Comparison of ENCODE assay signal across 19 cellular contexts in the genomic region with DNA sequence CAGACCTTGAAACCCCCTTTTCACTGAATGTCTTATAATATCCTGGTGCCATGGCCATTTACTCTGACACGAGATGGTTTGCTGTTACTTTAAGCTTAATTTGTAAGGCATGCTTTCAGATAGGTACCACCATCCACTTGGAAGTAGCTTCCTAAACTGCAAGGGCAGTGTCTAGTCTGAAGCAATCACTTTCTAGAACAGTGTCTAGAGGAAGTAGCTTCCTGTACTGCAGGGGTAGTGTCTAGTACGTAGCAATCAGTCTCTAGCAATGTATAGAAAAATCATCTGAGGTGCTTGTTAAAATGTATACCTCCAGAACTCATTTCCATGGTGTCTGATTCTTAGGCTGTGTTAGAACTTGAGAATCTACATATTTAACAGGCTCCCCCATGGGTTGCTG. TPM values are rescaled to one million over a fixed set of nuclear protein-coding genes. Genes with fewer than 3 reads are reported as not detected.
DNase-seq lines count a peak whose midpoint lies in the region; ATAC-seq and TF ChIP-seq lines count a peak whose summit lies in the region.
"Had no signal": no experiment of that assay in that cellular context is flagged by ENCODE, and none has a peak within 500 bp of the region (broad histone marks: within the 10 kb centered on the region; RNA-seq: fewer than 3 reads in every experiment).

No MANE protein-coding gene starts in this region.

- H3K27me3 Mint-ChIP-seq in activated CD8-positive, alpha-beta memory T cell treated with anti-CD3 and anti-CD28 coated beads, Interleukin-2, amount 10 ng/mL, durations not matched to agents 7 days and 5 days = no peaks in the 10 kb centered on the region
- no peaks in the 10 kb centered on the region for H3K27me3 Mint-ChIP-seq in T-helper 2 cell treated with Interferon-gamma antibody and Interleukin-4, amounts not matched to agents 5 μg/mL and 100 μg/mL, for 36 hours (ENCODE audit: low read depth)
- H3K27me3 Mint-ChIP-seq in effector memory CD8-positive, alpha-beta T cell = no peaks in the 10 kb centered on the region
- H3K27me3 Mint-ChIP-seq: CD4-positive, alpha-beta T cell had no signal

- no peaks in the 10 kb centered on the region for H3K9me3 Mint-ChIP-seq in activated CD8-positive, alpha-beta memory T cell treated with anti-CD3 and anti-CD28 coated beads, Interleukin-2, amount 10 ng/mL, durations not matched to agents 7 days and 5 days (ENCODE audit: low read depth)
- no peaks in the 10 kb centered on the region for H3K9me3 Mint-ChIP-seq in T-helper 2 cell treated with Interferon-gamma antibody and Interleukin-4, amounts not matched to agents 5 μg/mL and 100 μg/mL, for 36 hours
- no peaks in the 10 kb centered on the region for H3K9me3 Mint-ChIP-seq in effector memory CD8-positive, alpha-beta T cell
- H3K9me3 Mint-ChIP-seq: CD4-positive, alpha-beta T cell had no signal

- no peak overlapping the region for H3K4me3 ChIP-seq in left lung
- H3K4me3 ChIP-seq: Peyer's patch had no signal

- DNase-seq in Ammon's horn (ENCODE audit: low spot score) (peak; percentile 7), Kasumi-1 (lab: John Stamatoyannopoulos, UW) (peak; percentile 25 to 40), NOMO-1 treated with dmso at 0.1 percent for 144 hours (lab: John Stamatoyannopoulos, UW; ENCODE audit: unreplicated experiment) (peak; percentile 1), left lung (no peak), iPS-NIHi7 (ENCODE audit: extremely low spot score) (no peak)
- no peak for DNase-seq in activated CD8-positive, alpha-beta memory T cell treated with anti-CD3 and anti-CD28 coated beads, Interleukin-2, amount 10 ng/mL, durations not matched to agents 7 days and 5 days
- DNase-seq in T-helper 2 cell treated with Interferon-gamma antibody and Interleukin-4, amounts not matched to agents 5 μg/mL and 100 μg/mL, for 36 hours (ENCODE audit: low spot score) = no peak
- no peak for DNase-seq in effector memory CD8-positive, alpha-beta T cell
- DNase-seq: Calu3; CD4-positive, alpha-beta T cell; DMS79 treated with DMSO at 0.1 percent for 48 hours; KBM-7; NCI-H1436 treated with DMSO at 0.1 percent for 48 hours; NCI-H2081 treated with DMSO at 0.1 percent for 48 hours; NCI-H2227 treated with DMSO at 0.1 percent for 48 hours; NCI-H526; Peyer's patch; Right ventricle myocardium superior; SW 1271 had no signal

- peaks cover 0 to 28% of the 10 kb centered on the region in 2 donors for H3K4me1 ChIP-seq in left lung
- H3K4me1 ChIP-seq: Peyer's patch had no signal

- H3K27ac Mint-ChIP-seq in activated CD8-positive, alpha-beta memory T cell treated with anti-CD3 and anti-CD28 coated beads, Interleukin-2, amount 10 ng/mL, durations not matched to agents 7 days and 5 days = no peak overlapping the region
- H3K27ac Mint-ChIP-seq in T-helper 2 cell treated with Interferon-gamma antibody and Interleukin-4, amounts not matched to agents 5 μg/mL and 100 μg/mL, for 36 hours = no peak overlapping the region
- H3K27ac Mint-ChIP-seq in effector memory CD8-positive, alpha-beta T cell = no peak overlapping the region
- H3K27ac Mint-ChIP-seq: CD4-positive, alpha-beta T cell had no signal

- CTCF ChIA-PET in activated CD8-positive, alpha-beta memory T cell treated with anti-CD3 and anti-CD28 coated beads, Interleukin-2, amount 10 ng/mL, durations not matched to agents 7 days and 5 days (lab: Charles Lee) = no interaction called here

- H3K36me3 Mint-ChIP-seq in activated CD8-positive, alpha-beta memory T cell treated with anti-CD3 and anti-CD28 coated beads, Interleukin-2, amount 10 ng/mL, durations not matched to agents 7 days and 5 days = peaks cover 13% of the 10 kb centered on the region
- H3K36me3 Mint-ChIP-seq in T-helper 2 cell treated with Interferon-gamma antibody and Interleukin-4, amounts not matched to agents 5 μg/mL and 100 μg/mL, for 36 hours (ENCODE audit: low read depth) = peaks cover 7% of the 10 kb centered on the region
- peaks cover 34% of the 10 kb centered on the region for H3K36me3 Mint-ChIP-seq in effector memory CD8-positive, alpha-beta T cell (ENCODE audit: insufficient read depth)

- H3K27me3 ChIP-seq in left lung = no peaks in the 10 kb centered on the region
- H3K27me3 ChIP-seq: Peyer's patch had no signal

- peaks cover 0 to 41% of the 10 kb centered on the region in 2 donors for H3K36me3 ChIP-seq in left lung

- peak overlapping the region in 1 of 2 donors; percentile 69 for H3K27ac ChIP-seq in left lung
- H3K27ac ChIP-seq: Peyer's patch had no signal

- H3K9me3 ChIP-seq in left lung = no peaks in the 10 kb centered on the region
- H3K9me3 ChIP-seq: Peyer's patch had no signal

- peak; percentile 58 for ATAC-seq in left lung
- no peak for ATAC-seq in activated CD8-positive, alpha-beta memory T cell treated with anti-CD3 and anti-CD28 coated beads, Interleukin-2, amount 10 ng/mL, durations not matched to agents 7 days and 5 days
- ATAC-seq in effector memory CD8-positive, alpha-beta T cell (replicated peaks) = no peak

- no peak overlapping the region for H3K4me3 Mint-ChIP-seq in activated CD8-positive, alpha-beta memory T cell treated with anti-CD3 and anti-CD28 coated beads, Interleukin-2, amount 10 ng/mL, durations not matched to agents 7 days and 5 days
- no peak overlapping the region for H3K4me3 Mint-ChIP-seq in T-helper 2 cell treated with Interferon-gamma antibody and Interleukin-4, amounts not matched to agents 5 μg/mL and 100 μg/mL, for 36 hours
- H3K4me3 Mint-ChIP-seq in effector memory CD8-positive, alpha-beta T cell = no peak overlapping the region
- H3K4me3 Mint-ChIP-seq: CD4-positive, alpha-beta T cell had no signal

- no peaks in the 10 kb centered on the region for H3K4me1 Mint-ChIP-seq in activated CD8-positive, alpha-beta memory T cell treated with anti-CD3 and anti-CD28 coated beads, Interleukin-2, amount 10 ng/mL, durations not matched to agents 7 days and 5 days
- H3K4me1 Mint-ChIP-seq in T-helper 2 cell treated with Interferon-gamma antibody and Interleukin-4, amounts not matched to agents 5 μg/mL and 100 μg/mL, for 36 hours (ENCODE audit: low read depth) = no peaks in the 10 kb centered on the region
- peaks cover 1 to 10% of the 10 kb centered on the region in 2 donors for H3K4me1 Mint-ChIP-seq in effector memory CD8-positive, alpha-beta T cell (ENCODE audit: low read depth in 2 of 2)

- intact Hi-C loops in left lung (cut with DNase I) = no loop called here

- TF ChIP-seq CTCF in left lung (IDR thresholded peaks at IDR 0.05) = no peak

RNA-seq across cellular contexts. Expression of gene ZBTB40, which starts 42.5 kb away (rescaled TPM):
- total RNA-seq in left lung = 10 to 100 TPM; 19.6 to 20.6 TPM
- 10 to 100 TPM; 17.2 to 19.0 TPM for total RNA-seq in activated CD8-positive, alpha-beta memory T cell treated with anti-CD3 and anti-CD28 coated beads, Interleukin-2, amount 10 ng/mL, durations not matched to agents 7 days and 5 days

Comparison
In these comparisons a context has a peak if more than half of its experiments do, and no peak if none do; other contexts are left out.
1. DNase-seq: peak in Ammon's horn (single experiment), Kasumi-1 (2 of 2) and NOMO-1 treated with dmso at 0.1 percent for 144 hours (single experiment); none in left lung (0 of 2), activated CD8-positive, alpha-beta memory T cell treated with anti-CD3 and anti-CD28 coated beads, Interleukin-2, amount 10 ng/mL, durations not matched to agents 7 days and 5 days (single experiment), T-helper 2 cell treated with Interferon-gamma antibody and Interleukin-4, amounts not matched to agents 5 μg/mL and 100 μg/mL, for 36 hours (single experiment), iPS-NIHi7 (single experiment) and effector memory CD8-positive, alpha-beta T cell (0 of 3).